Comparison of ENCODE assay signal across 1 cellular context in genomic region chr2:32627901-32628645, GRCh38.
TF ChIP-seq lines count a peak whose summit lies in the region.

TSS of gene TTC27 (plus strand) at chr2:32628050. CDS start at chr2:32628293, 243 bp downstream.

TF ChIP-seq in HepG2, 621 proteins besides CTCF, POLR2A, EP300 and RAD21 (continued from another document and continues in another):
- TF ChIP-seq SNAPC4 (CRISPR knock-in tag; IDR thresholded peaks at IDR 0.05) (peak; percentile 80; the same call in 1 of the 2 replicates), ZNF225 (CRISPR knock-in tag; IDR thresholded peaks at IDR 0.05) (no peak), TFAP4 (IDR thresholded peaks at IDR 0.05; ENCODE audit: borderline replicate concordance, low read depth) (no peak), U2AF2 (IDR thresholded peaks at IDR 0.05; ENCODE audit: low read depth, low read length) (no peak), ASH2L (IDR thresholded peaks at IDR 0.05; ENCODE audit: insufficient read length, low read depth, low read length) (peak; percentile 87), MTA1 (CRISPR knock-in tag; IDR thresholded peaks at IDR 0.05; ENCODE audit: borderline replicate concordance) (no peak), ZNF362 (CRISPR knock-in tag; IDR thresholded peaks at IDR 0.05; ENCODE audit: borderline replicate concordance) (no peak; the same call in 1 of the 2 replicates), SNAPC5 (CRISPR knock-in tag; IDR thresholded peaks at IDR 0.05; ENCODE audit: borderline replicate concordance) (no peak), CCAR2 (optimal IDR thresholded peaks at IDR 0.05; ENCODE audit: low read depth, low read length) (no peak), NONO (IDR thresholded peaks at IDR 0.05) (no peak), NONO (CRISPR knock-in tag; conservative IDR thresholded peaks at IDR 0.05) (peak; percentile 78), PRDM4 (CRISPR knock-in tag; IDR thresholded peaks at IDR 0.05; ENCODE audit: borderline replicate concordance) (no peak), RFX1 (IDR thresholded peaks at IDR 0.05) (no peak), EEA1 (CRISPR knock-in tag; IDR thresholded peaks at IDR 0.05; ENCODE audit: borderline replicate concordance) (no peak), GZF1 (CRISPR knock-in tag; IDR thresholded peaks at IDR 0.05) (peak; percentile 99), KMT2B (CRISPR knock-in tag; IDR thresholded peaks at IDR 0.05) (peak; percentile 87), TEAD2 (CRISPR knock-in tag; IDR thresholded peaks at IDR 0.05) (no peak), TMF1 (CRISPR knock-in tag; IDR thresholded peaks at IDR 0.05; ENCODE audit: low read depth) (no peak), AHR (CRISPR knock-in tag; IDR thresholded peaks at IDR 0.05) (0 out of 2 replicates have a peak, but pooled peaks have one; percentile 33), KDM1A (CRISPR knock-in tag; IDR thresholded peaks at IDR 0.05) (no peak), HNRNPLL (IDR thresholded peaks at IDR 0.05; ENCODE audit: low read depth, low read length, poor library complexity, severe bottlenecking) (peak; percentile 77), DZIP1 (CRISPR knock-in tag; IDR thresholded peaks at IDR 0.05) (no peak), ZNF792 (CRISPR knock-in tag; IDR thresholded peaks at IDR 0.05) (peak; percentile 85; the same call in 1 of the 2 replicates), ZHX1 (CRISPR knock-in tag; IDR thresholded peaks at IDR 0.05; ENCODE audit: low read depth) (peak; percentile 39; the same call in 1 of the 2 replicates), BATF2 (CRISPR knock-in tag; IDR thresholded peaks at IDR 0.05) (no peak), ZBTB42 (CRISPR knock-in tag; IDR thresholded peaks at IDR 0.05) (peak; percentile 45; the same call in 1 of the 2 replicates), ZNF337 (CRISPR knock-in tag; IDR thresholded peaks at IDR 0.05; ENCODE audit: borderline replicate concordance, low read depth) (no peak), FLYWCH1 (CRISPR knock-in tag; IDR thresholded peaks at IDR 0.05) (peak; percentile 26; the same call in 1 of the 2 replicates), ZNF605 (CRISPR knock-in tag; IDR thresholded peaks at IDR 0.05) (peak; percentile 94), FUBP1 (CRISPR knock-in tag; IDR thresholded peaks at IDR 0.05; ENCODE audit: borderline replicate concordance) (0 out of 2 replicates have a peak, but pooled peaks have one; percentile 58), RCOR2 (CRISPR knock-in tag; IDR thresholded peaks at IDR 0.05) (no peak), ETV5 (CRISPR knock-in tag; IDR thresholded peaks at IDR 0.05; ENCODE audit: borderline replicate concordance) (peak; percentile 72), PPARG (CRISPR knock-in tag; conservative IDR thresholded peaks at IDR 0.05) (no peak; the same call in 1 of the 2 replicates), RBM39 (IDR thresholded peaks at IDR 0.05; ENCODE audit: low read depth, low read length, poor library complexity, severe bottlenecking) (peak; percentile 59), REL (CRISPR knock-in tag; conservative IDR thresholded peaks at IDR 0.05) (no peak), SRF (IDR thresholded peaks at IDR 0.05; ENCODE audit: low read depth, low read length) (peak; percentile 44; the same call in 1 of the 2 replicates), SMAD3 (CRISPR knock-in tag; IDR thresholded peaks at IDR 0.05) (peak; percentile 68; the same call in 1 of the 2 replicates), NAIF1 (CRISPR knock-in tag; IDR thresholded peaks at IDR 0.05; ENCODE audit: borderline replicate concordance) (no peak; the same call in 1 of the 2 replicates), ZNF550 (CRISPR knock-in tag; IDR thresholded peaks at IDR 0.05; ENCODE audit: borderline replicate concordance) (no peak)
